Comparison of ENCODE assay signal across 24 cellular contexts in the genomic region with DNA sequence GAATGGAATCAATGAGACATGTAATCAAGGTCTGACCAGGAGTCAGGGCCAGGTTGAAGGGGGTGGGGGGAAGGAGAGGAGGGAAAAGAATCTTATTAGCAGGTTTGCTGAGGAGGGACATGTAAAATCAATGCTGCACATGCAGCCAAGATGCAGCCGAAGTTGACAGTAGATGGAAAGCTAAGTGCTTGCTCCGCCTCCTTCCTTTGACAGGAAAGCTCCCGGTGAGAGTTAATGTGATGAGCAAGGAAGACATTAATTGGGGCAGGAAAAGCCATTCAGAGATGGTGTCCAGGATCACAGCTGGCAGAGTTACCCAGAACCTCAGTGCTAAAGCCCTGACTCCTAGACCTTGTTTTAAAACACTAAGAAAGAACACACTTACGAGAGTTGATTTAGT.
"Had no signal": no experiment of that assay in that cellular context is flagged by ENCODE, and none has a peak within 500 bp of the region (broad histone marks: within the 10 kb centered on the region; RNA-seq: fewer than 3 reads in every experiment).

No MANE protein-coding gene starts in this region.

- H3K4me1 ChIP-seq: left lung, lower lobe of right lung, right atrium auricular region, right lobe of liver, tibial nerve, uterus had no signal

- H3K27ac ChIP-seq: left lung, lower lobe of right lung, ovary, right atrium auricular region, right lobe of liver, tibial nerve, uterus had no signal

- ATAC-seq: left colon; left lung; lower lobe of right lung; natural killer cell; right lobe of liver; stimulated activated memory B cell treated with anti-CD40 and anti-IgM and Interleukin-4, amounts not matched to agents 10 μg/mL and 1 μg/mL and 100 μg/mL, for 72 hours; stimulated activated naive CD8-positive, alpha-beta T cell treated with anti-CD3 and anti-CD28 coated beads, Interleukin-15, amount 100 ng/mL, for 72 hours had no signal

- H3K9me3 ChIP-seq: right lobe of liver had no signal

- H3K27me3 ChIP-seq: left lung, ovary, right atrium auricular region, right lobe of liver, tibial nerve, uterus had no signal

- H3K4me3 ChIP-seq: left lung, lower lobe of right lung, ovary, right atrium auricular region, right lobe of liver, smooth muscle cell, tibial nerve, uterus had no signal

- DNase-seq: immature natural killer cell; kidney; left colon; left lung; lower lobe of right lung; mammary epithelial cell; mesenchymal stem cell; natural killer cell; nephron progenitor cell; ovary; right lobe of liver; stimulated activated CD4-positive, alpha-beta T cell treated with anti-CD3 and anti-CD28 coated beads, Interleukin-1b, Interleukin-23, amount 100 ng/mL, for 48 hours; stimulated activated CD4-positive, alpha-beta T cell treated with anti-CD3 and anti-CD28 coated beads, Interleukin-2, amount 100 ng/mL, for 48 hours; stimulated activated CD4-positive, alpha-beta T cell treated with anti-CD3 and anti-CD28 coated beads, Interleukin-4, amount 100 ng/mL, for 4 hours; stimulated activated CD8-positive, alpha-beta memory T cell treated with anti-CD3 and anti-CD28 coated beads, Interleukin-4, amount 100 ng/mL, for 48 hours; stimulated activated naive CD4-positive, alpha-beta T cell treated with Interleukin-2 at 50 U/mL for 16 hours; stimulated activated naive CD8-positive, alpha-beta T cell treated with anti-CD3 and anti-CD28 coated beads, Interleukin-15, amount 100 ng/mL, for 72 hours; substantia nigra; uterus had no signal

- H3K4me2 ChIP-seq: smooth muscle cell had no signal

- H3K36me3 ChIP-seq: left lung, lower lobe of right lung, ovary, right atrium auricular region, right lobe of liver, tibial nerve, uterus had no signal

- FAIRE-seq: islet of Langerhans, kidney had no signal
